In genomic region chr19:50972795-50973376, GRCh38 we compare ENCODE assay signal across 1 cellular context.
TF ChIP-seq lines count a peak whose summit lies in the region.

No MANE protein-coding gene starts in this region.

TF ChIP-seq in H1, 55 proteins besides CTCF, POLR2A, EP300 and RAD21:
- TF ChIP-seq BACH1 (IDR thresholded peaks at IDR 0.05; ENCODE audit: low read length), result no peak
- TF ChIP-seq CHD2 (IDR thresholded peaks at IDR 0.05; ENCODE audit: low read length), result no peak
- TF ChIP-seq JUN (IDR thresholded peaks at IDR 0.05; ENCODE audit: low read depth, low read length), result no peak
- no peak for TF ChIP-seq CEBPB (IDR thresholded peaks at IDR 0.05; ENCODE audit: low read depth, low read length)
- TF ChIP-seq CBX8 (IDR thresholded peaks at IDR 0.05; ENCODE audit: borderline replicate concordance, low read depth, low read length), result no peak
- TF ChIP-seq KDM4A (IDR thresholded peaks at IDR 0.05; ENCODE audit: low read depth, low read length, severe bottlenecking), result no peak
- no peak for TF ChIP-seq MAFK (IDR thresholded peaks at IDR 0.05; ENCODE audit: low read depth, low read length)
- no peak for TF ChIP-seq TAF1 (IDR thresholded peaks at IDR 0.05; ENCODE audit: low read depth, low read length)
- TF ChIP-seq, protein P1, sequence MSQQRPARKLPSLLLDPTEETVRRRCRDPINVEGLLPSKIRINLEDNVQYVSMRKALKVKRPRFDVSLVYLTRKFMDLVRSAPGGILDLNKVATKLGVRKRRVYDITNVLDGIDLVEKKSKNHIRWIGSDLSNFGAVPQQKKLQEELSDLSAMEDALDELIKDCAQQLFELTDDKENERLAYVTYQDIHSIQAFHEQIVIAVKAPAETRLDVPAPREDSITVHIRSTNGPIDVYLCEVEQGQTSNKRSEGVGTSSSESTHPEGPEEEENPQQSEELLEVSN (IDR thresholded peaks at IDR 0.05), result no peak
- no peak for TF ChIP-seq FOSL1 (IDR thresholded peaks at IDR 0.05; ENCODE audit: insufficient read depth, low read depth, low read length)
- no peak for TF ChIP-seq ATF2 (IDR thresholded peaks at IDR 0.05; ENCODE audit: low read length)
